Comparison of ENCODE assay signal across 10 cellular contexts in the genomic region with DNA sequence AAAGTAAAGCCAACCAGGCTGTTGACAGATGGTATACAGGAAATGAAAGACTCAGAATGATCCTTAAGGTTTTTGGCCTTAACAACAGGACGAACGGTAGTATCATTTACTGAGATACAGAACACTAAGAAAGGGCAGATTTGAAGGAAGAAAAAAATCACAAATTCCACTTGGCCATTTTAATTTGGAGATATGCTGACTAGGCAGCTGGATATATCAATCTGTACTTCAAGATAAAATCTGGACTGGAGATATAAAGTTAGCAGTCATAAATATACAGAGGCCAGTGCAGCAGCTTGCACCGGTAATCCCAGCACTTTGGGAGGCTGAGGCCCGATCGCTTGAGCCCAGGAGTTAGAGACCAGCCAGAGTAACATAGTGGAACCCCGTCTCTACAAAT. TPM values are rescaled to one million over a fixed set of nuclear protein-coding genes. Genes with fewer than 3 reads are reported as not detected.
A peak's percentile ranks its signal among the peaks of the same experiment; 100 is the strongest.
DNase-seq lines count a peak whose midpoint lies in the region; TF ChIP-seq lines count a peak whose summit lies in the region.
"Had no signal": no experiment of that assay in that cellular context is flagged by ENCODE, and none has a peak within 500 bp of the region (broad histone marks: within the 10 kb centered on the region; RNA-seq: fewer than 3 reads in every experiment).

No MANE protein-coding gene starts in this region.

- TF ChIP-seq CTCF in glutamatergic neuron (IDR thresholded peaks at IDR 0.05; ENCODE audit: partially characterized antibody, unreplicated experiment), result no peak
- no peak for TF ChIP-seq CTCF in suprapubic skin (IDR thresholded peaks at IDR 0.05)
- TF ChIP-seq CTCF in transverse colon (IDR thresholded peaks at IDR 0.05), result no peak

- H3K27me3 ChIP-seq in suprapubic skin (no peaks in the 10 kb centered on the region), transverse colon (no peaks in the 10 kb centered on the region)

- H3K27ac ChIP-seq in suprapubic skin (no peak overlapping the region), transverse colon (peak overlapping the region in 2 of 4 donors; percentile 87 to 92)

- 70% methylated on average over 6 of the region's 6 CpGs for WGBS in suprapubic skin
- WGBS in transverse colon (ENCODE audit: low coverage in 1 of 2), 2 donors, result 69 to 81% methylated on average over 6 of the region's 6 CpGs

- in situ Hi-C loops in transverse colon (cut with MboI; ENCODE audit: low pct_ligation_motif_present in 1 of 4, low pct_unique_long_range_greater_than_20kb in 1 of 4, low sequenced_read_pairs in 3 of 4), result loop anchor here in 2 of 4 donors (10.0 to 25.0 kb wide), 2 partner anchors 214 to 516 kb away; a partner anchor contains a TSS

- H3K4me1 ChIP-seq in suprapubic skin (peaks cover 34% of the 10 kb centered on the region), transverse colon (peaks cover 12 to 42% (median 24%) of the 10 kb centered on the region in 4 donors)

- TF ChIP-seq POLR2A in suprapubic skin (IDR thresholded peaks at IDR 0.05) (no peak), transverse colon (IDR thresholded peaks at IDR 0.05) (no peak)

- no peak for TF ChIP-seq EP300 in suprapubic skin (IDR thresholded peaks at IDR 0.05)
- no peak for TF ChIP-seq EP300 in transverse colon (IDR thresholded peaks at IDR 0.05; ENCODE audit: low read depth)

- H3K36me3 Mint-ChIP-seq in activated naive CD4-positive, alpha-beta T cell treated with anti-CD3 and anti-CD28 coated beads, Interleukin-2, amount 50 U/mL, for 24 hours, result no peaks in the 10 kb centered on the region
- H3K36me3 Mint-ChIP-seq in activated CD4-positive, alpha-beta memory T cell treated with anti-CD3 and anti-CD28 coated beads, Interleukin-2, amount 10 ng/mL, durations not matched to agents 7 days and 5 days (ENCODE audit: low read depth), result peaks cover 15% of the 10 kb centered on the region
- no peaks in the 10 kb centered on the region for H3K36me3 Mint-ChIP-seq in glutamatergic neuron (ENCODE audit: unreplicated experiment)

- CTCF ChIA-PET in activated CD4-positive, alpha-beta memory T cell treated with anti-CD3 and anti-CD28 coated beads, Interleukin-2, amount 10 ng/mL, durations not matched to agents 7 days and 5 days (lab: Charles Lee), result interaction anchor here (2.1 kb wide), 1 partner anchor 129 kb away, joined by 7 read pairs; no protein-coding TSS in a partner anchor

- no peak for DNase-seq in activated naive CD4-positive, alpha-beta T cell treated with anti-CD3 and anti-CD28 coated beads, Interleukin-2, amount 50 U/mL, for 16 hours
- DNase-seq in activated CD4-positive, alpha-beta memory T cell treated with anti-CD3 and anti-CD28 coated beads, Interleukin-2, amount 10 ng/mL, durations not matched to agents 7 days and 5 days, result no peak
- DNase-seq in glutamatergic neuron (no peak), suprapubic skin (ENCODE audit: low spot score in 2 of 2) (no peak), cerebellum (ENCODE audit: low spot score) (no peak), transverse colon (no peak), DMS53 treated with DMSO at 0.1 percent for 48 hours (lab: John Stamatoyannopoulos, UW; ENCODE audit: unreplicated experiment) (no peak)
- DNase-seq: caudate nucleus; stimulated activated CD4-positive, alpha-beta T cell treated with anti-CD3 and anti-CD28 coated beads, Interleukin-1b, Interleukin-23, amount 100 ng/mL, for 48 hours had no signal

- H3K4me1 Mint-ChIP-seq in activated naive CD4-positive, alpha-beta T cell treated with anti-CD3 and anti-CD28 coated beads, Interleukin-2, amount 50 U/mL, for 24 hours, result peaks cover 41% of the 10 kb centered on the region
- H3K4me1 Mint-ChIP-seq in activated CD4-positive, alpha-beta memory T cell treated with anti-CD3 and anti-CD28 coated beads, Interleukin-2, amount 10 ng/mL, durations not matched to agents 7 days and 5 days, result peaks cover 46% of the 10 kb centered on the region
- peaks cover 14% of the 10 kb centered on the region for H3K4me1 Mint-ChIP-seq in glutamatergic neuron (ENCODE audit: low read depth, unreplicated experiment)

- H3K4me3 ChIP-seq in suprapubic skin (peak overlapping the region; percentile 78), transverse colon (peak overlapping the region in 2 of 4 donors; percentile 65 to 81)

- H3K36me3 ChIP-seq in suprapubic skin, result peaks cover 8% of the 10 kb centered on the region
- no peaks in the 10 kb centered on the region for H3K36me3 ChIP-seq in transverse colon

- H3K27ac Mint-ChIP-seq in activated naive CD4-positive, alpha-beta T cell treated with anti-CD3 and anti-CD28 coated beads, Interleukin-2, amount 50 U/mL, for 24 hours, result peak overlapping the region; percentile 8
- peak overlapping the region; percentile 58 for H3K27ac Mint-ChIP-seq in activated CD4-positive, alpha-beta memory T cell treated with anti-CD3 and anti-CD28 coated beads, Interleukin-2, amount 10 ng/mL, durations not matched to agents 7 days and 5 days
- peak overlapping the region; percentile 22 for H3K27ac Mint-ChIP-seq in glutamatergic neuron (ENCODE audit: unreplicated experiment)

- H3K27me3 Mint-ChIP-seq in activated naive CD4-positive, alpha-beta T cell treated with anti-CD3 and anti-CD28 coated beads, Interleukin-2, amount 50 U/mL, for 24 hours, result no peaks in the 10 kb centered on the region
- H3K27me3 Mint-ChIP-seq in activated CD4-positive, alpha-beta memory T cell treated with anti-CD3 and anti-CD28 coated beads, Interleukin-2, amount 10 ng/mL, durations not matched to agents 7 days and 5 days, result no peaks in the 10 kb centered on the region
- peaks cover 6% of the 10 kb centered on the region for H3K27me3 Mint-ChIP-seq in glutamatergic neuron (ENCODE audit: unreplicated experiment)

- POLR2A ChIA-PET in activated CD4-positive, alpha-beta memory T cell treated with anti-CD3 and anti-CD28 coated beads, Interleukin-2, amount 10 ng/mL, durations not matched to agents 7 days and 5 days (lab: Charles Lee), result interaction anchor here (1.7 kb wide), 1 partner anchor 29 kb away, joined by 7 read pairs; no protein-coding TSS in a partner anchor

- no peaks in the 10 kb centered on the region for H3K9me3 ChIP-seq in suprapubic skin
- H3K9me3 ChIP-seq in transverse colon, result no peaks in the 10 kb centered on the region

- H3K4me3 Mint-ChIP-seq in activated naive CD4-positive, alpha-beta T cell treated with anti-CD3 and anti-CD28 coated beads, Interleukin-2, amount 50 U/mL, for 24 hours, result peak overlapping the region; percentile 98
- H3K4me3 Mint-ChIP-seq in activated CD4-positive, alpha-beta memory T cell treated with anti-CD3 and anti-CD28 coated beads, Interleukin-2, amount 10 ng/mL, durations not matched to agents 7 days and 5 days, result peak overlapping the region; percentile 88
- peak overlapping the region; percentile 79 for H3K4me3 Mint-ChIP-seq in glutamatergic neuron (ENCODE audit: unreplicated experiment)

- no peaks in the 10 kb centered on the region for H3K9me3 Mint-ChIP-seq in activated naive CD4-positive, alpha-beta T cell treated with anti-CD3 and anti-CD28 coated beads, Interleukin-2, amount 50 U/mL, for 24 hours
- H3K9me3 Mint-ChIP-seq in activated CD4-positive, alpha-beta memory T cell treated with anti-CD3 and anti-CD28 coated beads, Interleukin-2, amount 10 ng/mL, durations not matched to agents 7 days and 5 days, result no peaks in the 10 kb centered on the region
- peaks cover 2% of the 10 kb centered on the region for H3K9me3 Mint-ChIP-seq in glutamatergic neuron (ENCODE audit: unreplicated experiment)

- intact Hi-C loops in transverse colon (cut with DNase I; ENCODE audit: low total_unique reads), result no loop called here

RNA-seq across cellular contexts. Expression of a gene that starts 1.3 kb away (rescaled TPM):
- total RNA-seq in activated CD4-positive, alpha-beta memory T cell treated with anti-CD3 and anti-CD28 coated beads, Interleukin-2, amount 10 ng/mL, durations not matched to agents 7 days and 5 days, result 10 to 100 TPM; 38.8 to 45.6 TPM
- 36.9 TPM for total RNA-seq in glutamatergic neuron (ENCODE audit: unreplicated experiment)
- 10 to 100 TPM; 31.7 to 86.4 (median 36.8) TPM for total RNA-seq in suprapubic skin
- 42.1 TPM for total RNA-seq in cerebellum
- 10 to 100 TPM; 35.9 to 52.3 (median 40.5) TPM for total RNA-seq in transverse colon

RNA-seq across cellular contexts. Expression of a gene that starts 28.0 kb away (rescaled TPM):
- total RNA-seq in activated CD4-positive, alpha-beta memory T cell treated with anti-CD3 and anti-CD28 coated beads, Interleukin-2, amount 10 ng/mL, durations not matched to agents 7 days and 5 days, result 10 to 100 TPM; 48.6 to 52.1 TPM
- 85.5 TPM for total RNA-seq in glutamatergic neuron (ENCODE audit: unreplicated experiment)
- 10 to 100 TPM; 27.8 to 49.5 (median 29.8) TPM for total RNA-seq in suprapubic skin
- total RNA-seq in cerebellum, result 25.9 TPM
- total RNA-seq in transverse colon, result 10 to 100 TPM; 33.0 to 48.7 (median 42.0) TPM

Comparison
In these comparisons a context has a peak if more than half of its experiments do, and no peak if none do; other contexts are left out.
1. H3K27ac Mint-ChIP-seq: peak in every context shown above with its lines; median percentile 58 in activated CD4-positive, alpha-beta memory T cell treated with anti-CD3 and anti-CD28 coated beads, Interleukin-2, amount 10 ng/mL, durations not matched to agents 7 days and 5 days; 22 in glutamatergic neuron; 8 in activated naive CD4-positive, alpha-beta T cell treated with anti-CD3 and anti-CD28 coated beads, Interleukin-2, amount 50 U/mL, for 24 hours.